Comparison of ENCODE assay signal across 11 cellular contexts in the genomic region with DNA sequence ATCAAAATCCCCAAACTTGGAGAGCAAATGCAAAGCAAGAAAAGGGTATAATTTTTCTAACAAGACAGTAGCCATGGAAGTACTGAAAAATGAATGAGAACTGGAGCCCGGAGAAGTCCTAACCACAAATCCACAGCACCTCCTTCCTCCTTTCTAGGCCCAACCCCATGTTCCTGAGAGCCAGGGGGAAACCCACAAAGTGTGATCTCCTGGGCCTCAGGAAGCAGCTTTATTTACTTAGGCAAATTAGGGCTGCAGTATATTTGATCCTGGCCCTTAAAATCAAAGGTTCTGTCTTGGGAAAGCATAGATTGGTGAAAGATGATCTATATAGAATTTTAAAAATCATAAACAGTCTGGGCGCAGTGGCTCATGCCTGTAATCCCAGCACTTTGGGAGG.
DNase-seq lines count a peak whose midpoint lies in the region; ATAC-seq and TF ChIP-seq lines count a peak whose summit lies in the region.
"Had no signal": no experiment of that assay in that cellular context is flagged by ENCODE, and none has a peak within 500 bp of the region (broad histone marks: within the 10 kb centered on the region; RNA-seq: fewer than 3 reads in every experiment).

No MANE protein-coding gene starts in this region.

- H3K36me3 ChIP-seq in upper lobe of right lung (no peaks in the 10 kb centered on the region), suprapubic skin (no peaks in the 10 kb centered on the region)
- H3K36me3 ChIP-seq: pancreas, tibial artery had no signal

- H3K9me3 ChIP-seq in upper lobe of right lung (no peaks in the 10 kb centered on the region), suprapubic skin (no peaks in the 10 kb centered on the region)
- H3K9me3 ChIP-seq: pancreas, tibial artery had no signal

- no peaks in the 10 kb centered on the region for H3K9me3 Mint-ChIP-seq in activated CD4-positive, alpha-beta T cell treated with anti-CD3 and anti-CD28 coated beads, Interleukin-2, amount 10 ng/mL, durations not matched to agents 24 days and 14 days

- H3K27me3 ChIP-seq in upper lobe of right lung: no peaks in the 10 kb centered on the region
- no peaks in the 10 kb centered on the region for H3K27me3 ChIP-seq in suprapubic skin
- H3K27me3 ChIP-seq: pancreas, tibial artery had no signal

- peak; percentile 31 for DNase-seq in activated CD4-positive, alpha-beta T cell treated with anti-CD3 and anti-CD28 coated beads, Interleukin-2, amount 10 ng/mL, durations not matched to agents 24 days and 14 days
- no peak for DNase-seq in activated CD4-positive, alpha-beta T cell treated with anti-CD3 and anti-CD28 coated beads for 48 hours
- DNase-seq in RPMI7951 (ENCODE audit: low read depth) (peak; percentile 49), fibroblast of peridontal ligament (ENCODE audit: extremely low read depth) (peak; percentile 86), upper lobe of right lung (no peak), germinal center (ENCODE audit: low spot score) (no peak), suprapubic skin (ENCODE audit: low spot score in 2 of 2) (no peak)
- DNase-seq: NCI-H1436, pancreas, tibial artery had no signal

- no peak overlapping the region for H3K27ac Mint-ChIP-seq in activated CD4-positive, alpha-beta T cell treated with anti-CD3 and anti-CD28 coated beads, Interleukin-2, amount 10 ng/mL, durations not matched to agents 24 days and 14 days

- H3K4me3 Mint-ChIP-seq in activated CD4-positive, alpha-beta T cell treated with anti-CD3 and anti-CD28 coated beads, Interleukin-2, amount 10 ng/mL, durations not matched to agents 24 days and 14 days: no peak overlapping the region

- intact Hi-C loops in activated CD4-positive, alpha-beta T cell treated with anti-CD3 and anti-CD28 coated beads, Interleukin-2, amount 10 ng/mL, durations not matched to agents 24 days and 14 days (cut with micrococcal nuclease): no loop called here
- intact Hi-C loops in upper lobe of right lung (cut with DNase I): no loop called here

- H3K4me1 ChIP-seq in upper lobe of right lung (peaks cover 23% of the 10 kb centered on the region), suprapubic skin (peaks cover 2% of the 10 kb centered on the region)
- H3K4me1 ChIP-seq: pancreas, tibial artery had no signal

- H3K27ac ChIP-seq in upper lobe of right lung (no peak overlapping the region), suprapubic skin (no peak overlapping the region)
- H3K27ac ChIP-seq: pancreas, tibial artery had no signal

- no peaks in the 10 kb centered on the region for H3K4me1 Mint-ChIP-seq in activated CD4-positive, alpha-beta T cell treated with anti-CD3 and anti-CD28 coated beads, Interleukin-2, amount 10 ng/mL, durations not matched to agents 24 days and 14 days

- no peak overlapping the region for H3K4me3 ChIP-seq in upper lobe of right lung
- H3K4me3 ChIP-seq in suprapubic skin: no peak overlapping the region
- H3K4me3 ChIP-seq: pancreas, tibial artery had no signal

- 77% methylated on average over 2 of the region's 2 CpGs for WGBS in suprapubic skin

- TF ChIP-seq CTCF in upper lobe of right lung (IDR thresholded peaks at IDR 0.05) (no peak), suprapubic skin (IDR thresholded peaks at IDR 0.05) (no peak)

- TF ChIP-seq POLR2A in suprapubic skin (IDR thresholded peaks at IDR 0.05): no peak

- TF ChIP-seq EP300 in suprapubic skin (IDR thresholded peaks at IDR 0.05): no peak

- peaks cover 2% of the 10 kb centered on the region for H3K27me3 Mint-ChIP-seq in activated CD4-positive, alpha-beta T cell treated with anti-CD3 and anti-CD28 coated beads, Interleukin-2, amount 10 ng/mL, durations not matched to agents 24 days and 14 days

- H3K36me3 Mint-ChIP-seq in activated CD4-positive, alpha-beta T cell treated with anti-CD3 and anti-CD28 coated beads, Interleukin-2, amount 10 ng/mL, durations not matched to agents 24 days and 14 days (ENCODE audit: low read depth): no peaks in the 10 kb centered on the region

- ATAC-seq in upper lobe of right lung: peak; percentile 70
- no peak for ATAC-seq in GM19463 (IDR thresholded peaks at IDR 0.05; ENCODE audit: unreplicated experiment)

Comparison
In these comparisons a context has a peak if more than half of its experiments do, and no peak if none do; other contexts are left out.
1. DNase-seq: peak in activated CD4-positive, alpha-beta T cell treated with anti-CD3 and anti-CD28 coated beads, Interleukin-2, amount 10 ng/mL, durations not matched to agents 24 days and 14 days (single experiment), RPMI7951 (single experiment) and fibroblast of peridontal ligament (single experiment); none in activated CD4-positive, alpha-beta T cell treated with anti-CD3 and anti-CD28 coated beads for 48 hours (single experiment), upper lobe of right lung (single experiment), germinal center (single experiment) and suprapubic skin (0 of 2).